Comparison of ENCODE assay signal across 10 cellular contexts in the genomic region with DNA sequence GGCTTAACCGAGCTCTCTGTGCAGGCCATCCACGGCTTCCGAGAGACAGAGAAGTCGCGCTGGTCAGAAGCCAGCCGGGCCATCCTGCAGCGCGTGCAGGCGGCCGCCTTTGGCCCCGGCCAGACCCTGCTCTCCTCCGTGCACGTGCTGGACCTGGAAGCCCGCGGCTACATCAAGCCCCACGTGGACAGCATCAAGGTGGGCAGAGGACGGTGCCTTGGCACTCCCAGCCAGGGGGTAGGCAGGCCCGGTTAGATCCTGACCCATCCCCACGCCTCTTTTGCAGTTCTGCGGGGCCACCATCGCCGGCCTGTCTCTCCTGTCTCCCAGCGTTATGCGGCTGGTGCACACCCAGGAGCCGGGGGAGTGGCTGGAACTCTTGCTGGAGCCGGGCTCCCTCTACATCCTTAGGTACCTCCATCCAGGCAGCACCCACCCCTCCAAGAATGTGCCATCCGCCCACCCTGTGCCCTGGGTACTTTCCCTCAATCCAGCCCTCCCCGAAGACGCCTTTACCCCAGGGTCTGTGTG. TPM values are rescaled to one million over a fixed set of nuclear protein-coding genes. Genes with fewer than 3 reads are reported as not detected.
DNase-seq lines count a peak whose midpoint lies in the region; ATAC-seq and TF ChIP-seq lines count a peak whose summit lies in the region.
"Had no signal": no experiment of that assay in that cellular context is flagged by ENCODE, and none has a peak within 500 bp of the region (broad histone marks: within the 10 kb centered on the region; RNA-seq: fewer than 3 reads in every experiment).

No MANE protein-coding gene starts in this region.

- H3K9ac ChIP-seq in fibroblast of lung (ENCODE audit: insufficient read depth, low read length): no peak overlapping the region

- H3K4me3 ChIP-seq in PC-9 (no peak overlapping the region; the same call in 1 of the 2 replicates), fibroblast of lung (replicated peaks in 1 of 4; ENCODE audit: control extremely low read depth in 1 of 4, insufficient read depth in 1 of 4, low read depth in 3 of 4, low read length in 4 of 4) (peak overlapping the region in 1 of 4 experiments; percentile 57), skeletal muscle cell (ENCODE audit: low read depth, low read length) (peak overlapping the region; percentile 52)

- H3K27ac ChIP-seq in PC-9 (no peak overlapping the region), fibroblast of lung (ENCODE audit: insufficient read depth, low read length) (peak overlapping the region; percentile 47)

- TSS peak; percentile 17 for BruUV-seq in PC-9 (replicated peaks; lab: Mats Ljungman, UMichigan)

- DNase-seq in G401 (ENCODE audit: low spot score) (peak; percentile 56), PC-9 (no peak), fibroblast of lung (ENCODE audit: low read depth in 2 of 2) (no peak), skeletal muscle cell (ENCODE audit: low read depth) (no peak), T-helper 9 cell (no peak), NCI-H2171 treated with DMSO at 0.1 percent for 48 hours (lab: John Stamatoyannopoulos, UW) (no peak), omental fat pad (ENCODE audit: low spot score) (no peak)

- H3K79me2 ChIP-seq in PC-9 (ENCODE audit: low read depth) (no peaks in the 10 kb centered on the region), fibroblast of lung (ENCODE audit: control insufficient read depth, insufficient read depth, low read length) (no peaks in the 10 kb centered on the region)

- H3K36me3 ChIP-seq in PC-9 (ENCODE audit: low read depth): no peaks in the 10 kb centered on the region
- no peaks in the 10 kb centered on the region for H3K36me3 ChIP-seq in fibroblast of lung (ENCODE audit: control insufficient read depth, insufficient read depth, low read length)

- intact Hi-C loops in PC-9 (cut with micrococcal nuclease; ENCODE audit: unreplicated experiment): no loop called here

- H3K9me2 ChIP-seq in PC-9 (ENCODE audit: insufficient read depth): no peaks in the 10 kb centered on the region

- in situ Hi-C loops in G401 (cut with HindIII; ENCODE audit: low sequenced_read_pairs): no loop called here

- 0 out of 2 replicates have a peak, but pooled peaks cover 3% of the 10 kb centered on the region for H3F3A ChIP-seq in PC-9 (ENCODE audit: insufficient read depth, low read depth)

- no peaks in the 10 kb centered on the region for H3K4me1 ChIP-seq in PC-9 (replicated peaks; ENCODE audit: insufficient read depth)
- peaks cover 5% of the 10 kb centered on the region for H3K4me1 ChIP-seq in fibroblast of lung (ENCODE audit: control insufficient read depth, extremely low read depth, insufficient read depth, low read length)

- CTCF ChIA-PET in PC-9 (lab: Charles Lee): no interaction called here

- H2AFZ ChIP-seq in PC-9 (no peak overlapping the region), fibroblast of lung (ENCODE audit: low read length) (no peak overlapping the region)

- H4K20me1 ChIP-seq in PC-9 (ENCODE audit: insufficient read depth) (no peaks in the 10 kb centered on the region), fibroblast of lung (ENCODE audit: control insufficient read depth, extremely low read depth, insufficient read depth, low read length) (no peaks in the 10 kb centered on the region)

- TF ChIP-seq CTCF in PC-9 (conservative IDR thresholded peaks at IDR 0.05) (no peak), fibroblast of lung (conservative IDR thresholded peaks at IDR 0.05 in 1 of 2, IDR thresholded peaks at IDR 0.05 in 1 of 2; ENCODE audit: low read depth in 1 of 2, low read length in 2 of 2) (no peak), omental fat pad (IDR thresholded peaks at IDR 0.05) (no peak)

- ATAC-seq in HG03175 (IDR thresholded peaks at IDR 0.05; ENCODE audit: unreplicated experiment) (no peak), omental fat pad (ENCODE audit: low FRiP score) (no peak)

- POLR2A ChIA-PET in PC-9 (lab: Charles Lee; ENCODE audit: unreplicated experiment): no interaction called here

- no peaks in the 10 kb centered on the region for H3K9me3 ChIP-seq in PC-9 (ENCODE audit: insufficient read depth, low read depth)
- H3K9me3 ChIP-seq in fibroblast of lung (ENCODE audit: control insufficient read depth, insufficient read depth, low read depth, low read length): no peaks in the 10 kb centered on the region

- no peak overlapping the region for H3K4me2 ChIP-seq in PC-9
- H3K4me2 ChIP-seq in fibroblast of lung (ENCODE audit: extremely low read depth, insufficient read depth, low read length): peak overlapping the region; percentile 80

- H3K27me3 ChIP-seq in PC-9 (ENCODE audit: insufficient read depth, low read depth): no peaks in the 10 kb centered on the region
- H3K27me3 ChIP-seq in fibroblast of lung (ENCODE audit: control insufficient read depth, insufficient read depth, low read length): no peaks in the 10 kb centered on the region

RNA-seq across cellular contexts. Expression of gene PSPN, which starts 1.5 kb away (rescaled TPM):
- total RNA-seq in G401 (2014; rRNA removed; shearing (Covaris generic)): 1.1 and 1.4 TPM in 2 replicates
- total RNA-seq in PC-9 (2021) (1.3 TPM in 2 replicates), fibroblast of lung (0.99 and 1.8 TPM in 2 replicates), omental fat pad (1 to 10 TPM in 1 of 4 donors, under 1 TPM in 3; 0.47 to 1.0 (median 0.65) TPM)
- 0.25 and 0.36 TPM in 2 replicates for polyA plus RNA-seq in fibroblast of lung
- 0.72 and 0.74 TPM in 2 replicates for polyA plus RNA-seq in fibroblast of lung (2012)
- polyA minus RNA-seq in fibroblast of lung (ENCODE audit: low replicate concordance): 0.85 and 1.3 TPM in 2 replicates

RNA-seq across cellular contexts. Expression of gene ALKBH7, which starts 1.6 kb away (rescaled TPM):
- 105 and 149 TPM in 2 replicates for total RNA-seq in G401 (2014; rRNA removed; shearing (Covaris generic))
- 53.6 and 75.7 TPM in 2 replicates for total RNA-seq in PC-9 (2021)
- 26.5 and 28.9 TPM in 2 replicates for total RNA-seq in fibroblast of lung
- polyA plus RNA-seq in fibroblast of lung: 6.3 and 9.5 TPM in 2 replicates
- 35.2 and 37.5 TPM in 2 replicates for polyA plus RNA-seq in fibroblast of lung (2012)
- 11.5 and 15.5 TPM in 2 replicates for polyA minus RNA-seq in fibroblast of lung (ENCODE audit: low replicate concordance)
- 10 to 100 TPM; 39.3 to 49.2 (median 43.4) TPM for total RNA-seq in omental fat pad

RNA-seq across cellular contexts. Expression of gene CLPP, which starts 12.9 kb away (rescaled TPM):
- 145 and 195 TPM in 2 replicates for total RNA-seq in G401 (2014; rRNA removed; shearing (Covaris generic))
- total RNA-seq in PC-9 (2021) (63.7 and 65.3 TPM in 2 replicates), fibroblast of lung (39.8 and 54.7 TPM in 2 replicates), omental fat pad (100 to 1,000 TPM in 1 of 4 donors, 10 to 100 TPM in 3; 58.4 to 119 (median 58.5) TPM)
- 34.0 and 37.8 TPM in 2 replicates for polyA plus RNA-seq in fibroblast of lung
- 65.4 and 94.6 TPM in 2 replicates for polyA plus RNA-seq in fibroblast of lung (2012)
- 53.9 and 78.1 TPM in 2 replicates for polyA minus RNA-seq in fibroblast of lung (ENCODE audit: low replicate concordance)

RNA-seq across cellular contexts. Expression of gene GTF2F1, which starts 18.7 kb away (rescaled TPM):
- total RNA-seq in G401 (2014; rRNA removed; shearing (Covaris generic)): 147 and 163 TPM in 2 replicates
- total RNA-seq in PC-9 (2021) (40.9 and 43.8 TPM in 2 replicates), fibroblast of lung (50.4 and 52.1 TPM in 2 replicates), omental fat pad (10 to 100 TPM; 28.5 to 50.3 (median 38.6) TPM)
- 43.0 and 54.5 TPM in 2 replicates for polyA plus RNA-seq in fibroblast of lung
- 61.7 and 65.1 TPM in 2 replicates for polyA plus RNA-seq in fibroblast of lung (2012)
- 31.7 and 43.2 TPM in 2 replicates for polyA minus RNA-seq in fibroblast of lung (ENCODE audit: low replicate concordance)

RNA-seq across cellular contexts. Expression of gene ACER1, which starts 40.8 kb away (rescaled TPM):
- total RNA-seq in G401 (2014; rRNA removed; shearing (Covaris generic)): not detected in 2 replicates
- total RNA-seq in PC-9 (2021): not detected in 2 replicates
- not detected in 2 replicates for total RNA-seq in fibroblast of lung
- polyA plus RNA-seq in fibroblast of lung: not detected in 2 replicates
- not detected in 2 replicates for polyA plus RNA-seq in fibroblast of lung (2012)
- not detected in 2 replicates for polyA minus RNA-seq in fibroblast of lung (ENCODE audit: low replicate concordance)
- total RNA-seq in omental fat pad: not detected
- total RNA-seq: temporal lobe had no signal
- polyA plus RNA-seq: IgD-negative memory B cell had no signal
